Comparison of ENCODE assay signal across 13 cellular contexts in genomic region chr11:36394926-36395325, GRCh38.
"Had no signal": no experiment of that assay in that cellular context is flagged by ENCODE, and none has a peak within 500 bp of the region (broad histone marks: within the 10 kb centered on the region; RNA-seq: fewer than 3 reads in every experiment).

No MANE protein-coding gene starts in this region.

- H3K27me3 Mint-ChIP-seq: naive B cell had no signal

- DNase-seq: activated CD4-positive, alpha-beta T cell treated with anti-CD3 and anti-CD28 coated beads for 4 hours; activated naive CD4-positive, alpha-beta T cell treated with anti-CD3 and anti-CD28 coated beads, Interleukin-2, amount 50 U/mL, for 16 hours; amygdala; body of pancreas; caudate nucleus; esophagus squamous epithelium; hippocampal formation; kidney; left ventricle myocardium inferior; naive B cell; sigmoid colon; spleen had no signal

- ATAC-seq: body of pancreas, SK-N-SH treated with all-trans-retinoic acid at 6 μM for 48 hours had no signal

- H3K4me3 Mint-ChIP-seq: naive B cell had no signal
